Comparison of ENCODE assay signal across 18 cellular contexts in the genomic region with DNA sequence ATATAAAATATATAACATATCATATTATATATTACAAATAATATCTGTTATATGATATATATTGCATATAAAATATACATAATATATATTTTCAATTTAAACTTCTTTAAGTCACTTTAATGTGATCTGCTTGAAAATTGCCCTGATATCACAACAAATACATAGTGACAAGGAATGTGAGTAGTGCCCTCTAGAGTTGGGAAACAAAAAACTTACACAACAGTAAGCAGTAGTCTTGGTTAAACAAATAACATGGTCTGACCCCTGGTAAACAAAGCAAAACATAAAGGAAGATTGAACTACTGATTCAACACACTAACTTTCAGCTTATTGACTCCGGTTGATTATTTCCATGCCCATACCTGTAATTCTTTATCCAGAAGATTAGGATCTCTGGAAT.
A peak's percentile ranks its signal among the peaks of the same experiment; 100 is the strongest.
DNase-seq lines count a peak whose midpoint lies in the region; ATAC-seq and TF ChIP-seq lines count a peak whose summit lies in the region.
"Had no signal": no experiment of that assay in that cellular context is flagged by ENCODE, and none has a peak within 500 bp of the region (broad histone marks: within the 10 kb centered on the region; RNA-seq: fewer than 3 reads in every experiment).

No MANE protein-coding gene starts in this region.

- 0 out of 2 replicates have a peak, but pooled peaks have one; percentile 23 for TF ChIP-seq CTCF in LNCAP (IDR thresholded peaks at IDR 0.05)
- peak; percentile 20 for TF ChIP-seq CTCF in chondrocyte (IDR thresholded peaks at IDR 0.05)

- POLR2A ChIA-PET in T-cell (lab: Charles Lee), result no interaction called here

- H3K27ac Mint-ChIP-seq in chondrocyte (ENCODE audit: unreplicated experiment) (no peak overlapping the region), T-cell (no peak overlapping the region)
- H3K27ac Mint-ChIP-seq: activated CD8-positive, alpha-beta memory T cell treated with anti-CD3 and anti-CD28 coated beads, Interleukin-2, amount 10 ng/mL, durations not matched to agents 7 days and 5 days; activated naive CD8-positive, alpha-beta T cell treated with anti-CD3 and anti-CD28 coated beads for 36 hours had no signal

- H3K4me1 Mint-ChIP-seq in chondrocyte (ENCODE audit: low read depth) (no peaks in the 10 kb centered on the region), T-cell (no peaks in the 10 kb centered on the region)
- H3K4me1 Mint-ChIP-seq: activated CD8-positive, alpha-beta memory T cell treated with anti-CD3 and anti-CD28 coated beads, Interleukin-2, amount 10 ng/mL, durations not matched to agents 7 days and 5 days; activated naive CD8-positive, alpha-beta T cell treated with anti-CD3 and anti-CD28 coated beads for 36 hours had no signal

- ATAC-seq in HG02623 (IDR thresholded peaks at IDR 0.05; ENCODE audit: unreplicated experiment), result no peak
- ATAC-seq in T-cell (replicated peaks in 1 of 4), result no peak
- ATAC-seq: activated CD8-positive, alpha-beta memory T cell treated with anti-CD3 and anti-CD28 coated beads, Interleukin-2, amount 10 ng/mL, durations not matched to agents 7 days and 5 days; heart right ventricle; left cardiac atrium; psoas muscle had no signal

- CTCF ChIA-PET in T-cell (lab: Charles Lee), result no interaction called here

- H3K36me3 Mint-ChIP-seq in chondrocyte (ENCODE audit: low read depth) (no peaks in the 10 kb centered on the region), T-cell (no peaks in the 10 kb centered on the region)
- H3K36me3 Mint-ChIP-seq: activated CD8-positive, alpha-beta memory T cell treated with anti-CD3 and anti-CD28 coated beads, Interleukin-2, amount 10 ng/mL, durations not matched to agents 7 days and 5 days; activated naive CD8-positive, alpha-beta T cell treated with anti-CD3 and anti-CD28 coated beads for 36 hours had no signal

- H3K4me3 Mint-ChIP-seq in chondrocyte (ENCODE audit: unreplicated experiment) (no peak overlapping the region), T-cell (no peak overlapping the region)
- H3K4me3 Mint-ChIP-seq: activated CD8-positive, alpha-beta memory T cell treated with anti-CD3 and anti-CD28 coated beads, Interleukin-2, amount 10 ng/mL, durations not matched to agents 7 days and 5 days; activated naive CD8-positive, alpha-beta T cell treated with anti-CD3 and anti-CD28 coated beads for 36 hours had no signal

- peaks cover 14% of the 10 kb centered on the region for H3K9me3 Mint-ChIP-seq in chondrocyte (ENCODE audit: low read depth)
- H3K9me3 Mint-ChIP-seq in T-cell, result peaks cover 0 to 15% (median 5%) of the 10 kb centered on the region in 3 donors

- H3K27me3 Mint-ChIP-seq in chondrocyte (ENCODE audit: low read depth) (no peaks in the 10 kb centered on the region), T-cell (peaks cover 0 to 2% of the 10 kb centered on the region in 2 donors)
- H3K27me3 Mint-ChIP-seq: activated CD8-positive, alpha-beta memory T cell treated with anti-CD3 and anti-CD28 coated beads, Interleukin-2, amount 10 ng/mL, durations not matched to agents 7 days and 5 days; activated naive CD8-positive, alpha-beta T cell treated with anti-CD3 and anti-CD28 coated beads for 36 hours had no signal

- peak; percentile 7 for DNase-seq in NCI-H748 (lab: John Stamatoyannopoulos, UW; ENCODE audit: unreplicated experiment)
- DNase-seq in NCI-H748 treated with DMSO at 0.1 percent for 48 hours (lab: John Stamatoyannopoulos, UW), result no peak
- DNase-seq in chondrocyte (ENCODE audit: low spot score), result no peak
- DNase-seq in renal cortical epithelial cell (ENCODE audit: low read depth), result peak; percentile 9
- DNase-seq in activated CD8-positive, alpha-beta memory T cell treated with anti-CD3 and anti-CD28 coated beads, Interleukin-2, amount 50 U/mL, for 4 hours, result no peak
- no peak for DNase-seq in T-cell
- DNase-seq: activated CD8-positive, alpha-beta memory T cell treated with anti-CD3 and anti-CD28 coated beads, Interleukin-2, amount 10 ng/mL, durations not matched to agents 7 days and 5 days; activated naive CD8-positive, alpha-beta T cell treated with anti-CD3 and anti-CD28 coated beads for 36 hours; caudate nucleus; heart right ventricle; left cardiac atrium; NCI-H1105; NCI-H345; psoas muscle; Right ventricle myocardium superior; testis had no signal

Comparison
In these comparisons a context has a peak if more than half of its experiments do, and no peak if none do; other contexts are left out.
1. DNase-seq: peak in NCI-H748 (single experiment) and renal cortical epithelial cell (single experiment); none in NCI-H748 treated with DMSO at 0.1 percent for 48 hours (single experiment), chondrocyte (single experiment), activated CD8-positive, alpha-beta memory T cell treated with anti-CD3 and anti-CD28 coated beads, Interleukin-2, amount 50 U/mL, for 4 hours (single experiment) and T-cell (0 of 34).